2 cellular contexts compared by ENCODE assay signal in the genomic region with DNA sequence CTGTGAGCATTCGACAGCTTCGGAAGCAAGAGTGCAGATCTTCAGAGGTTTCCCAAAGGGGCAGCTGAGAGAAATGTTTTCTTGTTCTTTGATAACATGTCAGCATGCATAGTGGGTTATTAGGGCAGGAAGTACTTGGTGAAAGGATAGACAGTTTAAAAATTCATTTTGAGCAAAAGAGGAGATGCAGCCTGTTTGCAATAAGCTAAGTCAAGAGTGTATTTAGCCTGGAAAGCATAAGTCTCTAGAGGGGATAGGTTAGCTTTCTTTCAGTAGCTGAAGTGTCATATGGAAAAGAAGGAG.
TF ChIP-seq lines count a peak whose summit lies in the region.

No MANE protein-coding gene starts in this region.

TF ChIP-seq in HepG2, 621 proteins besides CTCF, POLR2A, EP300 and RAD21 (continued from another document):
- TF ChIP-seq ZNF337 (CRISPR knock-in tag; IDR thresholded peaks at IDR 0.05; ENCODE audit: borderline replicate concordance, low read depth) = no peak
- no peak for TF ChIP-seq DNMT1 (CRISPR knock-in tag; IDR thresholded peaks at IDR 0.05)
- TF ChIP-seq ZNF746 (CRISPR knock-in tag; IDR thresholded peaks at IDR 0.05) = no peak
- TF ChIP-seq, protein P1, sequence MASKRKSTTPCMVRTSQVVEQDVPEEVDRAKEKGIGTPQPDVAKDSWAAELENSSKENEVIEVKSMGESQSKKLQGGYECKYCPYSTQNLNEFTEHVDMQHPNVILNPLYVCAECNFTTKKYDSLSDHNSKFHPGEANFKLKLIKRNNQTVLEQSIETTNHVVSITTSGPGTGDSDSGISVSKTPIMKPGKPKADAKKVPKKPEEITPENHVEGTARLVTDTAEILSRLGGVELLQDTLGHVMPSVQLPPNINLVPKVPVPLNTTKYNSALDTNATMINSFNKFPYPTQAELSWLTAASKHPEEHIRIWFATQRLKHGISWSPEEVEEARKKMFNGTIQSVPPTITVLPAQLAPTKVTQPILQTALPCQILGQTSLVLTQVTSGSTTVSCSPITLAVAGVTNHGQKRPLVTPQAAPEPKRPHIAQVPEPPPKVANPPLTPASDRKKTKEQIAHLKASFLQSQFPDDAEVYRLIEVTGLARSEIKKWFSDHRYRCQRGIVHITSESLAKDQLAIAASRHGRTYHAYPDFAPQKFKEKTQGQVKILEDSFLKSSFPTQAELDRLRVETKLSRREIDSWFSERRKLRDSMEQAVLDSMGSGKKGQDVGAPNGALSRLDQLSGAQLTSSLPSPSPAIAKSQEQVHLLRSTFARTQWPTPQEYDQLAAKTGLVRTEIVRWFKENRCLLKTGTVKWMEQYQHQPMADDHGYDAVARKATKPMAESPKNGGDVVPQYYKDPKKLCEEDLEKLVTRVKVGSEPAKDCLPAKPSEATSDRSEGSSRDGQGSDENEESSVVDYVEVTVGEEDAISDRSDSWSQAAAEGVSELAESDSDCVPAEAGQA (IDR thresholded peaks at IDR 0.05; ENCODE audit: low read depth) = no peak
- TF ChIP-seq, protein P1 (CRISPR knock-in tag; IDR thresholded peaks at IDR 0.05; ENCODE audit: borderline replicate concordance) = no peak
- TF ChIP-seq ZKSCAN1 (IDR thresholded peaks at IDR 0.05; ENCODE audit: low read length) = no peak

TF ChIP-seq in neural cell, 6 proteins besides CTCF, POLR2A, EP300 and RAD21 (continued from another document):
- TF ChIP-seq EZH2 (IDR thresholded peaks at IDR 0.05; ENCODE audit: borderline replicate concordance, insufficient read depth, low read length, poor library complexity, severe bottlenecking) (no peak), POLR2AphosphoS5 (IDR thresholded peaks at IDR 0.05) (peak; percentile 73)
- TF ChIP-seq, protein P2, sequence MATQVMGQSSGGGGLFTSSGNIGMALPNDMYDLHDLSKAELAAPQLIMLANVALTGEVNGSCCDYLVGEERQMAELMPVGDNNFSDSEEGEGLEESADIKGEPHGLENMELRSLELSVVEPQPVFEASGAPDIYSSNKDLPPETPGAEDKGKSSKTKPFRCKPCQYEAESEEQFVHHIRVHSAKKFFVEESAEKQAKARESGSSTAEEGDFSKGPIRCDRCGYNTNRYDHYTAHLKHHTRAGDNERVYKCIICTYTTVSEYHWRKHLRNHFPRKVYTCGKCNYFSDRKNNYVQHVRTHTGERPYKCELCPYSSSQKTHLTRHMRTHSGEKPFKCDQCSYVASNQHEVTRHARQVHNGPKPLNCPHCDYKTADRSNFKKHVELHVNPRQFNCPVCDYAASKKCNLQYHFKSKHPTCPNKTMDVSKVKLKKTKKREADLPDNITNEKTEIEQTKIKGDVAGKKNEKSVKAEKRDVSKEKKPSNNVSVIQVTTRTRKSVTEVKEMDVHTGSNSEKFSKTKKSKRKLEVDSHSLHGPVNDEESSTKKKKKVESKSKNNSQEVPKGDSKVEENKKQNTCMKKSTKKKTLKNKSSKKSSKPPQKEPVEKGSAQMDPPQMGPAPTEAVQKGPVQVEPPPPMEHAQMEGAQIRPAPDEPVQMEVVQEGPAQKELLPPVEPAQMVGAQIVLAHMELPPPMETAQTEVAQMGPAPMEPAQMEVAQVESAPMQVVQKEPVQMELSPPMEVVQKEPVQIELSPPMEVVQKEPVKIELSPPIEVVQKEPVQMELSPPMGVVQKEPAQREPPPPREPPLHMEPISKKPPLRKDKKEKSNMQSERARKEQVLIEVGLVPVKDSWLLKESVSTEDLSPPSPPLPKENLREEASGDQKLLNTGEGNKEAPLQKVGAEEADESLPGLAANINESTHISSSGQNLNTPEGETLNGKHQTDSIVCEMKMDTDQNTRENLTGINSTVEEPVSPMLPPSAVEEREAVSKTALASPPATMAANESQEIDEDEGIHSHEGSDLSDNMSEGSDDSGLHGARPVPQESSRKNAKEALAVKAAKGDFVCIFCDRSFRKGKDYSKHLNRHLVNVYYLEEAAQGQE (IDR thresholded peaks at IDR 0.05; ENCODE audit: borderline replicate concordance) = peak; percentile 73
